In genomic region chrX:350534-351321, GRCh38 we compare ENCODE assay signal across 1 cellular context.
TF ChIP-seq lines count a peak whose summit lies in the region.

No MANE protein-coding gene starts in this region.

TF ChIP-seq in HepG2, 621 proteins besides CTCF, POLR2A, EP300 and RAD21:
- TF ChIP-seq PBX3 (CRISPR knock-in tag; IDR thresholded peaks at IDR 0.05; ENCODE audit: borderline replicate concordance) (no peak), ZNF567 (CRISPR knock-in tag; IDR thresholded peaks at IDR 0.05; ENCODE audit: borderline replicate concordance) (no peak), ZNF605 (CRISPR knock-in tag; IDR thresholded peaks at IDR 0.05) (no peak), ELF1 (CRISPR knock-in tag; IDR thresholded peaks at IDR 0.05) (no peak), ZNF773 (CRISPR knock-in tag; IDR thresholded peaks at IDR 0.05; ENCODE audit: borderline replicate concordance) (no peak), ZNF124 (CRISPR knock-in tag; IDR thresholded peaks at IDR 0.05) (no peak), PCBP1 (IDR thresholded peaks at IDR 0.05; ENCODE audit: borderline replicate concordance, low read depth, low read length) (no peak), PAF1 (CRISPR knock-in tag; IDR thresholded peaks at IDR 0.05) (no peak), ZNF512B (CRISPR knock-in tag; IDR thresholded peaks at IDR 0.05; ENCODE audit: borderline replicate concordance) (no peak), ZSCAN25 (CRISPR knock-in tag; IDR thresholded peaks at IDR 0.05) (no peak), MAFF (IDR thresholded peaks at IDR 0.05; ENCODE audit: low read depth, low read length) (no peak), ZNF775 (CRISPR knock-in tag; IDR thresholded peaks at IDR 0.05; ENCODE audit: borderline replicate concordance) (no peak), TEAD2 (CRISPR knock-in tag; IDR thresholded peaks at IDR 0.05) (no peak), FOSL2 (CRISPR knock-in tag; IDR thresholded peaks at IDR 0.05) (no peak)
- TF ChIP-seq, protein P1, sequence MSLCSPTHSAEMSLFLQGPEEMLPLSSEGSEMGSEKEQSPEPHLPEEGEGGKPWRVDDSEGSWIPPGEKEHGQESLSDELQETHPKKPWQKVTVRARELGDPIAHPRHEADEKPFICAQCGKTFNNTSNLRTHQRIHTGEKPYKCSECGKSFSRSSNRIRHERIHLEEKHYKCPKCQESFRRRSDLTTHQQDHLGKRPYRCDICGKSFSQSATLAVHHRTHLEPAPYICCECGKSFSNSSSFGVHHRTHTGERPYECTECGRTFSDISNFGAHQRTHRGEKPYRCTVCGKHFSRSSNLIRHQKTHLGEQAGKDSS (CRISPR knock-in tag; IDR thresholded peaks at IDR 0.05; ENCODE audit: borderline replicate concordance, low read depth): no peak
- TF ChIP-seq, protein P2, sequence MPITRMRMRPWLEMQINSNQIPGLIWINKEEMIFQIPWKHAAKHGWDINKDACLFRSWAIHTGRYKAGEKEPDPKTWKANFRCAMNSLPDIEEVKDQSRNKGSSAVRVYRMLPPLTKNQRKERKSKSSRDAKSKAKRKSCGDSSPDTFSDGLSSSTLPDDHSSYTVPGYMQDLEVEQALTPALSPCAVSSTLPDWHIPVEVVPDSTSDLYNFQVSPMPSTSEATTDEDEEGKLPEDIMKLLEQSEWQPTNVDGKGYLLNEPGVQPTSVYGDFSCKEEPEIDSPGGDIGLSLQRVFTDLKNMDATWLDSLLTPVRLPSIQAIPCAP (CRISPR knock-in tag; IDR thresholded peaks at IDR 0.05; ENCODE audit: low read depth): no peak
- TF ChIP-seq, protein P3, sequence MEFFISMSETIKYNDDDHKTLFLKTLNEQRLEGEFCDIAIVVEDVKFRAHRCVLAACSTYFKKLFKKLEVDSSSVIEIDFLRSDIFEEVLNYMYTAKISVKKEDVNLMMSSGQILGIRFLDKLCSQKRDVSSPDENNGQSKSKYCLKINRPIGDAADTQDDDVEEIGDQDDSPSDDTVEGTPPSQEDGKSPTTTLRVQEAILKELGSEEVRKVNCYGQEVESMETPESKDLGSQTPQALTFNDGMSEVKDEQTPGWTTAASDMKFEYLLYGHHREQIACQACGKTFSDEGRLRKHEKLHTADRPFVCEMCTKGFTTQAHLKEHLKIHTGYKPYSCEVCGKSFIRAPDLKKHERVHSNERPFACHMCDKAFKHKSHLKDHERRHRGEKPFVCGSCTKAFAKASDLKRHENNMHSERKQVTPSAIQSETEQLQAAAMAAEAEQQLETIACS (CRISPR knock-in tag; IDR thresholded peaks at IDR 0.05): no peak
